ENCODE assay signal across 3 cellular contexts in the genomic region with DNA sequence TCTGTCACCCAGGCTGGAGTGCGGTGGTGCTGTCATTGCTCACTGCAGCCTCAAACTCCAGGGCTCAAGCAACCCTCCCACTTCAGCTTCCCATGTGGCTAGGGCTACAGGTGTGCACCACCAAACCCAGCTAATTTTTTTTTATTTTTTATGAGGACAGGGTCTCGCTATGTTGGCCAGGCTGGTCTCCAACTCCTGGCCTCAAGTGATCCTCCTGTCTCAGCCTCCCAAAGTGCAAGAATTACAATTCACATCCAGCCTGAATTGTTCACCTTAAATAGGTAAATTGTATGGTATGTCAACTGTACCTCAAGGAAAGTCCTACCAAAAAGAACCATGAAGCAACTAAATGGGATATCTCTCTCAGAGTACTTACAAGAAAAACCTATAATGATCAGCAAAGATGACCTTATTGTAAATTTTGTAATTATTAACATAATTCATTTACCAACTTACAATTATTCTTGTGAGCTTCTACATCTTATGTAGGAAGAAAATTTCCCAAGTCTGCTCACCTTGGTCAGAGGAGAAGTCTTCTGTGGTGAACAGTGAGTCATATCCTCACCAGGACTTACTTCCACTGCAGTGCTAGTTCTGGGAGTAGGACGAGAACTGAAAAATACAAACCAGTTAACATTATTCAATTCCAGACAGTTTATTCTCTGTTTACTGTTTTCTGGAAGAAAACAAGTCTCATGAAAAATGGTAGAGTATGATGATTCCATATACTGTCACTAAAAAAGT.
TF ChIP-seq lines count a peak whose summit lies in the region.

No MANE protein-coding gene starts in this region.

TF ChIP-seq in HepG2, 621 proteins besides CTCF, POLR2A, EP300 and RAD21 (continues in another document):
- no peak for TF ChIP-seq AHDC1 (CRISPR knock-in tag; IDR thresholded peaks at IDR 0.05; ENCODE audit: borderline replicate concordance)
- TF ChIP-seq, protein P1, sequence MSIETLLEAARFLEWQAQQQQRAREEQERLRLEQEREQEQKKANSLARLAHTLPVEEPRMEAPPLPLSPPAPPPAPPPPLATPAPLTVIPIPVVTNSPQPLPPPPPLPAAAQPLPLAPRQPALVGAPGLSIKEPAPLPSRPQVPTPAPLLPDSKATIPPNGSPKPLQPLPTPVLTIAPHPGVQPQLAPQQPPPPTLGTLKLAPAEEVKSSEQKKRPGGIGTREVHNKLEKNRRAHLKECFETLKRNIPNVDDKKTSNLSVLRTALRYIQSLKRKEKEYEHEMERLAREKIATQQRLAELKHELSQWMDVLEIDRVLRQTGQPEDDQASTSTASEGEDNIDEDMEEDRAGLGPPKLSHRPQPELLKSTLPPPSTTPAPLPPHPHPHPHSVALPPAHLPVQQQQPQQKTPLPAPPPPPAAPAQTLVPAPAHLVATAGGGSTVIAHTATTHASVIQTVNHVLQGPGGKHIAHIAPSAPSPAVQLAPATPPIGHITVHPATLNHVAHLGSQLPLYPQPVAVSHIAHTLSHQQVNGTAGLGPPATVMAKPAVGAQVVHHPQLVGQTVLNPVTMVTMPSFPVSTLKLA (IDR thresholded peaks at IDR 0.05) = no peak

TF ChIP-seq in WTC11, 78 proteins besides CTCF, POLR2A, EP300 and RAD21:
- TF ChIP-seq GTF2I (CRISPR knock-in tag; conservative IDR thresholded peaks at IDR 0.05) = no peak
- TF ChIP-seq ZNF121 (CRISPR knock-in tag; IDR thresholded peaks at IDR 0.05) = peak; percentile 60; the same call in 1 of the 2 replicates

TF ChIP-seq in endothelial cell of umbilical vein, 7 proteins besides CTCF, POLR2A, EP300 and RAD21:
- TF ChIP-seq EZH2 (IDR thresholded peaks at IDR 0.05; ENCODE audit: borderline replicate concordance, low read depth, low read length, severe bottlenecking) = no peak
- no peak for TF ChIP-seq POLR2AphosphoS5 (IDR thresholded peaks at IDR 0.05; ENCODE audit: insufficient read depth, low read depth, low read length)
- TF ChIP-seq JUN (IDR thresholded peaks at IDR 0.05; ENCODE audit: borderline replicate concordance, insufficient read depth, insufficient read length, low read depth) = peak; percentile 36
- no peak for TF ChIP-seq MYC (IDR thresholded peaks at IDR 0.05; ENCODE audit: low read depth, low read length)
- peak; percentile 70 for TF ChIP-seq FOS (IDR thresholded peaks at IDR 0.05; ENCODE audit: borderline replicate concordance, insufficient read depth, low read length)
- TF ChIP-seq MAX (IDR thresholded peaks at IDR 0.05; ENCODE audit: insufficient read depth, insufficient read length) = no peak
TF ChIP-seq in endothelial cell of umbilical vein: peak in this region for 2.
